Comparison of ENCODE assay signal across 8 cellular contexts in genomic region chr1:167714098-167714850, GRCh38. TPM values are rescaled to one million over a fixed set of nuclear protein-coding genes. Genes with fewer than 3 reads are reported as not detected.
A peak's percentile ranks its signal among the peaks of the same experiment; 100 is the strongest.
DNase-seq lines count a peak whose midpoint lies in the region; ATAC-seq and TF ChIP-seq lines count a peak whose summit lies in the region.

No MANE protein-coding gene starts in this region.

- H3K4me1 ChIP-seq in upper lobe of left lung = peaks cover 3 to 18% (median 6%) of the 10 kb centered on the region in 4 donors

- H3K27me3 Mint-ChIP-seq in activated naive CD8-positive, alpha-beta T cell treated with anti-CD3 and anti-CD28 coated beads, Interleukin-2, amount 10 ng/mL, durations not matched to agents 7 days and 5 days = peaks cover 3% of the 10 kb centered on the region

- intact Hi-C loops in cardiac septum (cut with DNase I) (loop anchor here (2.0 kb wide), 2 partner anchors 83 to 221 kb away; no protein-coding TSS in a partner anchor), posterior cingulate gyrus (cut with DNase I) (loop anchor here (10.0 kb wide), 1 partner anchor 371 kb away; no protein-coding TSS in a partner anchor)

- POLR2A ChIA-PET in activated naive CD8-positive, alpha-beta T cell treated with anti-CD3 and anti-CD28 coated beads, Interleukin-2, amount 10 ng/mL, durations not matched to agents 7 days and 5 days (lab: Charles Lee) = interaction anchor here (0.9 to 2.7 kb wide), 8 partner anchors 47 to 222 kb away, joined by 3 to 18 read pairs (median 5); partner anchors contain the start of genes CREG1, DCAF6 and MPC2

- TF ChIP-seq CTCF in GM12864 (IDR thresholded peaks at IDR 0.05; ENCODE audit: low read depth, low read length, missing control alignments) (no peak), upper lobe of left lung (IDR thresholded peaks at IDR 0.05) (peak in 2 of 6 experiments; percentile 8 to 14)

- ATAC-seq in HG02642 (IDR thresholded peaks at IDR 0.05; ENCODE audit: poor library complexity, unreplicated experiment) = peak; percentile 63
- peak; percentile 68 for ATAC-seq in activated naive CD8-positive, alpha-beta T cell treated with anti-CD3 and anti-CD28 coated beads, Interleukin-2, amount 10 ng/mL, durations not matched to agents 7 days and 5 days (ENCODE audit: low read depth)
- peak; percentile 92 to 94 for ATAC-seq in upper lobe of left lung (ENCODE audit: low FRiP score in 2 of 2)

- H3K4me3 ChIP-seq in GM12864 (ENCODE audit: low read depth, low read length) = peak overlapping the region; percentile 95
- H3K4me3 ChIP-seq in upper lobe of left lung = peak overlapping the region; percentile 57 to 83 (median 66)

- peak; percentile 64 for DNase-seq in GM12864 (ENCODE audit: low read depth)
- DNase-seq in NCI-H1105 (lab: John Stamatoyannopoulos, UW) = peak; percentile 75
- peak; percentile 96 for DNase-seq in SKM-1 treated with dmso at 0.1 percent for 144 hours (lab: John Stamatoyannopoulos, UW; ENCODE audit: unreplicated experiment)
- peak; percentile 92 for DNase-seq in activated naive CD8-positive, alpha-beta T cell treated with anti-CD3 and anti-CD28 coated beads, Interleukin-2, amount 10 ng/mL, durations not matched to agents 7 days and 5 days
- peak; percentile 94 for DNase-seq in cardiac septum (ENCODE audit: low spot score)
- peak; percentile 84 to 97 (median 90) for DNase-seq in posterior cingulate gyrus
- DNase-seq in upper lobe of left lung = peak; percentile 92 to 97

- H3K9me3 ChIP-seq in upper lobe of left lung = no peaks in the 10 kb centered on the region

- peak overlapping the region; percentile 97 for H3K27ac Mint-ChIP-seq in activated naive CD8-positive, alpha-beta T cell treated with anti-CD3 and anti-CD28 coated beads, Interleukin-2, amount 10 ng/mL, durations not matched to agents 7 days and 5 days

- TF ChIP-seq EP300 in upper lobe of left lung (IDR thresholded peaks at IDR 0.05) = peak in 1 of 4 donors; percentile 15

- no peaks in the 10 kb centered on the region for H3K36me3 ChIP-seq in upper lobe of left lung

- H3K4me3 Mint-ChIP-seq in activated naive CD8-positive, alpha-beta T cell treated with anti-CD3 and anti-CD28 coated beads, Interleukin-2, amount 10 ng/mL, durations not matched to agents 7 days and 5 days = peak overlapping the region; percentile 91

- H3K4me1 Mint-ChIP-seq in activated naive CD8-positive, alpha-beta T cell treated with anti-CD3 and anti-CD28 coated beads, Interleukin-2, amount 10 ng/mL, durations not matched to agents 7 days and 5 days = peaks cover 32% of the 10 kb centered on the region

- peaks cover 6% of the 10 kb centered on the region for H3K36me3 Mint-ChIP-seq in activated naive CD8-positive, alpha-beta T cell treated with anti-CD3 and anti-CD28 coated beads, Interleukin-2, amount 10 ng/mL, durations not matched to agents 7 days and 5 days

- no peaks in the 10 kb centered on the region for H3K9me3 Mint-ChIP-seq in activated naive CD8-positive, alpha-beta T cell treated with anti-CD3 and anti-CD28 coated beads, Interleukin-2, amount 10 ng/mL, durations not matched to agents 7 days and 5 days

- H3K27me3 ChIP-seq in upper lobe of left lung = no peaks in the 10 kb centered on the region

- WGBS in upper lobe of left lung, 2 donors = 0% methylated on average over 35 to 59 of the region's 65 CpGs

- peak overlapping the region; percentile 86 to 91 (median 86) for H3K27ac ChIP-seq in upper lobe of left lung

- peak in 3 of 4 donors; percentile 40 to 71 (median 51) for TF ChIP-seq POLR2A in upper lobe of left lung (IDR thresholded peaks at IDR 0.05)

RNA-seq across cellular contexts. Expression of gene MPZL1, which starts 7.5 kb away (rescaled TPM):
- total RNA-seq in activated naive CD8-positive, alpha-beta T cell treated with anti-CD3 and anti-CD28 coated beads, Interleukin-2, amount 10 ng/mL, durations not matched to agents 7 days and 5 days = 1 to 10 TPM; 8.5 to 9.3 TPM
- total RNA-seq in cardiac septum (35.7 TPM), upper lobe of left lung (10 to 100 TPM; 28.3 to 80.6 (median 65.4) TPM)

Comparison
In these comparisons a context has a peak if more than half of its experiments do, and no peak if none do; other contexts are left out.
1. Peak in every context shown above with its lines: DNase-seq, ATAC-seq, H3K4me3 ChIP-seq and H3K27ac ChIP-seq.